Comparison of ENCODE assay signal across 8 cellular contexts in genomic region chr12:46266869-46267617, GRCh38. TPM values are rescaled to one million over a fixed set of nuclear protein-coding genes. Genes with fewer than 3 reads are reported as not detected.
A peak's percentile ranks its signal among the peaks of the same experiment; 100 is the strongest.
DNase-seq lines count a peak whose midpoint lies in the region; ATAC-seq and TF ChIP-seq lines count a peak whose summit lies in the region.

No MANE protein-coding gene starts in this region.

- TF ChIP-seq EP300 in SK-N-SH (IDR thresholded peaks at IDR 0.05; ENCODE audit: borderline replicate concordance in 1 of 2, low read depth in 1 of 2, low read length in 1 of 2), result no peak

- no peak for TF ChIP-seq CTCF in SK-N-SH (IDR thresholded peaks at IDR 0.05)

- under 1% methylated on average over 23 of the region's 34 CpGs for WGBS in SK-N-SH (ENCODE audit: low lambda C conversion rate)
- 2% methylated on average over 34 of the region's 34 CpGs for WGBS in aorta, 2 donors

- peak overlapping the region; percentile 88 to 99 (median 96) for H3K4me2 ChIP-seq in BLaER1 treated with 17β-estradiol and CSF1 and Interleukin-3, amounts not matched to agents 10 nM and 100 nM
- peak overlapping the region; percentile 85 for H3K4me2 ChIP-seq in SK-N-SH

- CTCF ChIA-PET in SK-N-SH (lab: Yijun Ruan, JAX), result interaction anchor here (0.8 to 1.0 kb wide), 2 partner anchors 24 to 504 kb away, joined by 3 read pairs; no protein-coding TSS in a partner anchor

- ATAC-seq in aorta (ENCODE audit: low FRiP score) (peak; percentile 61), GM19395 (IDR thresholded peaks at IDR 0.05; ENCODE audit: unreplicated experiment) (no peak)

- peaks cover 0 to 62% (median 46%) of the 10 kb centered on the region in 11 experiments; a peak in 19 of 22 replicates for H4K20me1 ChIP-seq in BLaER1 treated with 17β-estradiol and CSF1 and Interleukin-3, amounts not matched to agents 10 nM and 100 nM
- peaks cover 35% of the 10 kb centered on the region for H4K20me1 ChIP-seq in SK-N-SH (ENCODE audit: insufficient read depth)

- peaks cover 0 to 38% (median 13%) of the 10 kb centered on the region in 11 experiments; a peak in 12 of 22 replicates for H3K36me3 ChIP-seq in BLaER1 treated with 17β-estradiol and CSF1 and Interleukin-3, amounts not matched to agents 10 nM and 100 nM
- H3K36me3 ChIP-seq in SK-N-SH (replicated peaks in 1 of 2; ENCODE audit: control insufficient read depth in 1 of 2, insufficient read depth in 2 of 2, low read length in 1 of 2), result peaks cover 4 to 5% of the 10 kb centered on the region in 2 experiments
- no peaks in the 10 kb centered on the region for H3K36me3 ChIP-seq in rectal smooth muscle tissue (ENCODE audit: control insufficient read depth, insufficient read depth, low read length)
- no peaks in the 10 kb centered on the region for H3K36me3 ChIP-seq in aorta (ENCODE audit: control insufficient read depth in 1 of 2, insufficient read depth in 2 of 2, low read length in 1 of 2)

- H2AFZ ChIP-seq in SK-N-SH (ENCODE audit: low read depth), result peak overlapping the region; percentile 92

- peaks cover 7% of the 10 kb centered on the region for H3F3A ChIP-seq in SK-N-SH (replicated peaks; ENCODE audit: insufficient read depth)

- peaks cover 0 to 29% (median 0%) of the 10 kb centered on the region in 11 experiments; a peak in 5 of 22 replicates for H3K27me3 ChIP-seq in BLaER1 treated with 17β-estradiol and CSF1 and Interleukin-3, amounts not matched to agents 10 nM and 100 nM
- H3K27me3 ChIP-seq in SK-N-SH (ENCODE audit: insufficient read depth) (no peaks in the 10 kb centered on the region), rectal smooth muscle tissue (ENCODE audit: control insufficient read depth, insufficient read depth, low read length) (no peaks in the 10 kb centered on the region), aorta (ENCODE audit: control insufficient read depth in 1 of 2, insufficient read depth in 2 of 2, low read length in 1 of 2) (no peaks in the 10 kb centered on the region)

- peak overlapping the region; percentile 64 to 94 (median 82) for H3K4me3 ChIP-seq in BLaER1 treated with 17β-estradiol and CSF1 and Interleukin-3, amounts not matched to agents 10 nM and 100 nM
- H3K4me3 ChIP-seq in SK-N-SH (ENCODE audit: low read depth in 2 of 2, low read length in 1 of 2) (peak overlapping the region; percentile 63 to 90), rectal smooth muscle tissue (ENCODE audit: low read length) (peak overlapping the region; percentile 94), aorta (ENCODE audit: low read length in 2 of 2) (peak overlapping the region; percentile 16 to 58)

- no peak for TF ChIP-seq RAD21 in SK-N-SH (IDR thresholded peaks at IDR 0.05; ENCODE audit: low read length)

- intact Hi-C loops in aorta (cut with DNase I), result loop anchor here in 1 of 2 donors (5.0 kb wide), 2 partner anchors 45 to 105 kb away; no protein-coding TSS in a partner anchor

- H3K9ac ChIP-seq in BLaER1 treated with 17β-estradiol and CSF1 and Interleukin-3, amounts not matched to agents 10 nM and 100 nM, result peak overlapping the region; percentile 76 to 99 (median 95)
- H3K9ac ChIP-seq in SK-N-SH (peak overlapping the region; percentile 88), rectal smooth muscle tissue (ENCODE audit: low read length) (peak overlapping the region; percentile 20)

- no peaks in the 10 kb centered on the region for H3K9me2 ChIP-seq in SK-N-SH

- peaks cover 0 to 12% (median under 1%) of the 10 kb centered on the region in 11 experiments; a peak in 7 of 22 replicates for H3K9me3 ChIP-seq in BLaER1 treated with 17β-estradiol and CSF1 and Interleukin-3, amounts not matched to agents 10 nM and 100 nM (replicated peaks in 1 of 11)
- H3K9me3 ChIP-seq in SK-N-SH, result no peaks in the 10 kb centered on the region
- no peaks in the 10 kb centered on the region for H3K9me3 ChIP-seq in aorta (ENCODE audit: control insufficient read depth, low read length)

- POLR2A ChIA-PET in SK-N-SH (lab: Yijun Ruan, JAX), result interaction anchor here (1.0 to 1.1 kb wide), 2 partner anchors 11 to 105 kb away, joined by 3 to 4 read pairs; no protein-coding TSS in a partner anchor

- DNase-seq in HT-29 (ENCODE audit: low spot score) (peak; percentile 68), SK-N-SH (peak; percentile 60), amniotic stem cell (lab: John Stamatoyannopoulos, UW) (peak; percentile 40), hepatic stellate cell (ENCODE audit: low spot score) (peak; percentile 46), aorta (peak; percentile 73 to 87)

- peaks cover 64% of the 10 kb centered on the region for H3K79me2 ChIP-seq in SK-N-SH (ENCODE audit: insufficient read depth)

- H3K27ac ChIP-seq in BLaER1 treated with 17β-estradiol and CSF1 and Interleukin-3, amounts not matched to agents 10 nM and 100 nM, result peak overlapping the region in 10 of 11 experiments; percentile 70 to 99 (median 96); a peak in 20 of 22 replicates
- peak overlapping the region; percentile 73 to 95 for H3K27ac ChIP-seq in SK-N-SH (ENCODE audit: low read depth in 2 of 2, low read length in 1 of 2)
- peak overlapping the region; percentile 86 for H3K27ac ChIP-seq in rectal smooth muscle tissue (ENCODE audit: low read depth, low read length)
- peak overlapping the region in 1 of 2 donors; percentile 25 for H3K27ac ChIP-seq in aorta (ENCODE audit: low read depth in 1 of 2, low read length in 2 of 2)

- peaks cover 23 to 49% (median 41%) of the 10 kb centered on the region in 10 experiments for H3K4me1 ChIP-seq in BLaER1 treated with 17β-estradiol and CSF1 and Interleukin-3, amounts not matched to agents 10 nM and 100 nM
- H3K4me1 ChIP-seq in SK-N-SH (ENCODE audit: control insufficient read depth in 1 of 2, insufficient read depth in 2 of 2, low read depth in 1 of 2, low read length in 1 of 2) (peaks cover 15 to 25% of the 10 kb centered on the region in 2 experiments; a peak in 3 of 4 replicates), rectal smooth muscle tissue (ENCODE audit: control insufficient read depth, insufficient read depth, low read length) (peaks cover 11% of the 10 kb centered on the region), aorta (ENCODE audit: control insufficient read depth in 1 of 2, insufficient read depth in 2 of 2, low read length in 2 of 2) (no peaks in the 10 kb centered on the region)

TF ChIP-seq in SK-N-SH, 30 proteins besides CTCF, POLR2A, EP300 and RAD21:
- peak; percentile 61 for TF ChIP-seq MXI1 (IDR thresholded peaks at IDR 0.05; ENCODE audit: low read depth, low read length)
- no peak for TF ChIP-seq FOXJ3 (CRISPR knock-in tag; IDR thresholded peaks at IDR 0.05)
- peak; percentile 10; the same call in 1 of the 2 replicates for TF ChIP-seq MAX (IDR thresholded peaks at IDR 0.05; ENCODE audit: low read depth)
- TF ChIP-seq GATA2 (CRISPR knock-in tag; IDR thresholded peaks at IDR 0.05), result no peak
- TF ChIP-seq CHD2 (IDR thresholded peaks at IDR 0.05; ENCODE audit: low read length, partially characterized antibody), result peak; percentile 58
- TF ChIP-seq USF2 (IDR thresholded peaks at IDR 0.05; ENCODE audit: borderline replicate concordance, low read depth, low read length), result no peak
- TF ChIP-seq ELF1 (IDR thresholded peaks at IDR 0.05), result no peak
- TF ChIP-seq SIN3A (IDR thresholded peaks at IDR 0.05; ENCODE audit: borderline replicate concordance, low read depth, low read length), result peak; percentile 84; the same call in 1 of the 2 replicates
- no peak for TF ChIP-seq IRF3 (IDR thresholded peaks at IDR 0.05; ENCODE audit: low read depth, low read length)

RNA-seq across cellular contexts. Expression of gene SLC38A1, which starts 1.8 kb away (rescaled TPM):
- total RNA-seq in HT-29 (2014; rRNA removed; shearing (Covaris generic)), result 57.1 and 58.6 TPM in 2 replicates
- polyA plus RNA-seq in SK-N-SH (2012; rRNA removed), result 20.7 and 27.7 TPM in 2 replicates
- polyA plus RNA-seq in SK-N-SH (2012; cell fraction: cytosol; rRNA removed), result 27.8 and 28.3 TPM in 2 replicates
- polyA plus RNA-seq in SK-N-SH (2012; cell fraction: nucleus; rRNA removed), result 13.0 and 26.5 TPM in 2 replicates
- 10 to 100 TPM; 30.8 to 66.2 TPM for total RNA-seq in aorta
- 1 to 10 TPM; 4.2 to 4.5 TPM for polyA plus RNA-seq in aorta

Comparison
In these comparisons a context has a peak if more than half of its experiments do, and no peak if none do; other contexts are left out.
1. H3K4me3 ChIP-seq: peak in every context shown above with its lines; median percentile 94 in rectal smooth muscle tissue; 82 in BLaER1 treated with 17β-estradiol and CSF1 and Interleukin-3, amounts not matched to agents 10 nM and 100 nM; 76 in SK-N-SH; 37 in aorta.
2. H3K9ac ChIP-seq: peak in every context shown above with its lines; median percentile 95 in BLaER1 treated with 17β-estradiol and CSF1 and Interleukin-3, amounts not matched to agents 10 nM and 100 nM; 88 in SK-N-SH; 20 in rectal smooth muscle tissue.